ENCODE assay signal across 10 cellular contexts in genomic region chr2:223959688-223960087, GRCh38. TPM values are rescaled to one million over a fixed set of nuclear protein-coding genes. Genes with fewer than 3 reads are reported as not detected.
DNase-seq lines count a peak whose midpoint lies in the region; ATAC-seq and TF ChIP-seq lines count a peak whose summit lies in the region.
"Had no signal": no experiment of that assay in that cellular context is flagged by ENCODE, and none has a peak within 500 bp of the region (broad histone marks: within the 10 kb centered on the region; RNA-seq: fewer than 3 reads in every experiment).

No MANE protein-coding gene starts in this region.

- DNase-seq in MCF 10A (ENCODE audit: unreplicated experiment) (no peak), breast epithelium (ENCODE audit: low spot score in 2 of 2) (no peak), immature natural killer cell (no peak), thyroid gland (peak; percentile 61 to 70), germinal center (ENCODE audit: low spot score) (no peak)
- DNase-seq in activated naive CD8-positive, alpha-beta T cell treated with anti-CD3 and anti-CD28 coated beads for 36 hours, result no peak
- DNase-seq: effector CD4-positive, alpha-beta T cell; T-helper 9 cell had no signal

- H3K4me1 Mint-ChIP-seq in MCF 10A (ENCODE audit: insufficient read depth, unreplicated experiment), result peaks cover 15% of the 10 kb centered on the region
- H3K4me1 Mint-ChIP-seq in activated naive CD8-positive, alpha-beta T cell treated with anti-CD3 and anti-CD28 coated beads for 36 hours, result peaks cover 63% of the 10 kb centered on the region
- H3K4me1 Mint-ChIP-seq in immature natural killer cell, result peaks cover 63 to 82% of the 10 kb centered on the region in 2 donors

- H3K27me3 Mint-ChIP-seq in MCF 10A (ENCODE audit: insufficient read depth, unreplicated experiment), result no peaks in the 10 kb centered on the region
- H3K27me3 Mint-ChIP-seq in activated naive CD8-positive, alpha-beta T cell treated with anti-CD3 and anti-CD28 coated beads for 36 hours, result no peaks in the 10 kb centered on the region
- peaks cover 6 to 18% (median 10%) of the 10 kb centered on the region in 3 donors for H3K27me3 Mint-ChIP-seq in immature natural killer cell (ENCODE audit: low read depth in 3 of 3)

- H3K9me3 ChIP-seq in breast epithelium, result no peaks in the 10 kb centered on the region
- no peaks in the 10 kb centered on the region for H3K9me3 ChIP-seq in thyroid gland

- no peak overlapping the region for H3K27ac ChIP-seq in breast epithelium
- H3K27ac ChIP-seq in thyroid gland, result no peak overlapping the region

- ATAC-seq in HG02610 (IDR thresholded peaks at IDR 0.05; ENCODE audit: unreplicated experiment) (no peak), GM21360 (IDR thresholded peaks at IDR 0.05; ENCODE audit: unreplicated experiment) (no peak)

- intact Hi-C loops in MCF 10A (cut with micrococcal nuclease), result loop anchor here (10.0 kb wide), 2 partner anchors 285 to 695 kb away; no protein-coding TSS in a partner anchor
- intact Hi-C loops in breast epithelium (cut with DNase I; ENCODE audit: low total_unique reads), result no loop called here
- intact Hi-C loops in thyroid gland (cut with DNase I), result no loop called here

- CTCF ChIA-PET in MCF 10A (lab: Yijun Ruan, JAX), result interaction anchor here (0.6 to 4.4 kb wide), 3 partner anchors 10 to 1490 kb away, joined by 3 to 42 read pairs (median 3); no protein-coding TSS in a partner anchor

- POLR2A ChIA-PET in MCF 10A (lab: Yijun Ruan, JAX), result no interaction called here

- H3K36me3 ChIP-seq in breast epithelium (no peaks in the 10 kb centered on the region), thyroid gland (no peaks in the 10 kb centered on the region)

- TF ChIP-seq CTCF in MCF 10A (IDR thresholded peaks at IDR 0.05; ENCODE audit: unreplicated experiment) (no peak), breast epithelium (IDR thresholded peaks at IDR 0.05) (no peak), thyroid gland (IDR thresholded peaks at IDR 0.05) (no peak)

- peaks cover 38% of the 10 kb centered on the region for H3K36me3 Mint-ChIP-seq in MCF 10A (ENCODE audit: insufficient read depth, unreplicated experiment)
- peaks cover 29% of the 10 kb centered on the region for H3K36me3 Mint-ChIP-seq in activated naive CD8-positive, alpha-beta T cell treated with anti-CD3 and anti-CD28 coated beads for 36 hours
- H3K36me3 Mint-ChIP-seq in immature natural killer cell, result peaks cover 6 to 12% (median 11%) of the 10 kb centered on the region in 3 donors

- TF ChIP-seq POLR2A in breast epithelium (IDR thresholded peaks at IDR 0.05) (no peak), thyroid gland (IDR thresholded peaks at IDR 0.05) (no peak)

- no peaks in the 10 kb centered on the region for H3K9me3 Mint-ChIP-seq in MCF 10A (ENCODE audit: unreplicated experiment)
- H3K9me3 Mint-ChIP-seq in activated naive CD8-positive, alpha-beta T cell treated with anti-CD3 and anti-CD28 coated beads for 36 hours, result no peaks in the 10 kb centered on the region
- no peaks in the 10 kb centered on the region for H3K9me3 Mint-ChIP-seq in immature natural killer cell

- 36 to 38% methylated on average over 5 of the region's 5 CpGs for WGBS in thyroid gland, 2 donors

- H3K4me1 ChIP-seq in breast epithelium (peaks cover 0 to 18% of the 10 kb centered on the region in 2 donors), thyroid gland (peaks cover 47 to 50% of the 10 kb centered on the region in 2 donors)

- H3K4me3 ChIP-seq in breast epithelium (peak overlapping the region in 1 of 3 donors; percentile 75), thyroid gland (replicated peaks in 1 of 3) (no peak overlapping the region)

- no peaks in the 10 kb centered on the region for H3K27me3 ChIP-seq in breast epithelium
- H3K27me3 ChIP-seq in thyroid gland, result no peaks in the 10 kb centered on the region

- no peak overlapping the region for H3K27ac Mint-ChIP-seq in MCF 10A (ENCODE audit: low read depth, unreplicated experiment)
- peak overlapping the region; percentile 29 for H3K27ac Mint-ChIP-seq in activated naive CD8-positive, alpha-beta T cell treated with anti-CD3 and anti-CD28 coated beads for 36 hours
- peak overlapping the region in 1 of 6 donors; percentile 20 for H3K27ac Mint-ChIP-seq in immature natural killer cell

- H3K4me3 Mint-ChIP-seq in MCF 10A (ENCODE audit: unreplicated experiment), result peak overlapping the region; percentile 21
- H3K4me3 Mint-ChIP-seq in activated naive CD8-positive, alpha-beta T cell treated with anti-CD3 and anti-CD28 coated beads for 36 hours, result peak overlapping the region; percentile 50
- peak overlapping the region in 4 of 5 donors; percentile 13 to 45 (median 28) for H3K4me3 Mint-ChIP-seq in immature natural killer cell

- no TSS peak for BruUV-seq in MCF 10A (replicated peaks; lab: Mats Ljungman, UMichigan)

RNA-seq across cellular contexts. Expression of gene MRPL44, which starts 2.4 kb away (rescaled TPM):
- total RNA-seq in MCF 10A (2022) (27.4 and 31.2 TPM in 2 replicates), breast epithelium (10 to 100 TPM; 22.4 to 27.4 (median 24.3) TPM), thyroid gland (10 to 100 TPM; 18.4 to 27.1 (median 25.3) TPM)
- 10 to 100 TPM; 51.0 to 53.0 TPM for total RNA-seq in activated naive CD8-positive, alpha-beta T cell treated with anti-CD3 and anti-CD28 coated beads for 36 hours
- polyA plus RNA-seq in immature natural killer cell, result 10 to 100 TPM; 25.3 to 39.6 (median 36.4) TPM

RNA-seq across cellular contexts. Expression of gene WDFY1, which starts 14.6 kb away (rescaled TPM):
- total RNA-seq in MCF 10A (2022), result 36.9 and 41.8 TPM in 2 replicates
- total RNA-seq in breast epithelium, result 10 to 100 TPM; 45.2 to 57.6 (median 46.2) TPM
- 10 to 100 TPM; 24.4 to 26.7 TPM for total RNA-seq in activated naive CD8-positive, alpha-beta T cell treated with anti-CD3 and anti-CD28 coated beads for 36 hours
- polyA plus RNA-seq in immature natural killer cell, result 10 to 100 TPM; 39.3 to 58.8 (median 51.0) TPM
- 10 to 100 TPM; 49.4 to 87.7 (median 59.6) TPM for total RNA-seq in thyroid gland

Comparison
In these comparisons a context has a peak if more than half of its experiments do, and no peak if none do; other contexts are left out.
1. DNase-seq: peak in thyroid gland (2 of 2); none in MCF 10A (single experiment), breast epithelium (0 of 2), activated naive CD8-positive, alpha-beta T cell treated with anti-CD3 and anti-CD28 coated beads for 36 hours (single experiment), immature natural killer cell (0 of 3) and germinal center (single experiment).
2. Peak in every context shown above with its lines, with median percentiles within 50 percentile points of each other: H3K4me3 Mint-ChIP-seq.